In genomic region chr11:279966-280761, GRCh38 we compare ENCODE assay signal across 8 cellular contexts. TPM values are rescaled to one million over a fixed set of nuclear protein-coding genes. Genes with fewer than 3 reads are reported as not detected.
DNase-seq lines count a peak whose midpoint lies in the region; ATAC-seq and TF ChIP-seq lines count a peak whose summit lies in the region.
"Had no signal": no experiment of that assay in that cellular context is flagged by ENCODE, and none has a peak within 500 bp of the region (broad histone marks: within the 10 kb centered on the region; RNA-seq: fewer than 3 reads in every experiment).

No MANE protein-coding gene starts in this region.

- peak overlapping the region; percentile 87 for H3K4me3 Mint-ChIP-seq in activated CD4-positive, alpha-beta T cell treated with anti-CD3 and anti-CD28 coated beads, Interleukin-2, amount 10 ng/mL, durations not matched to agents 24 days and 14 days

- H3K79me2 ChIP-seq in OCI-LY7 (ENCODE audit: insufficient read depth, low read depth, low read length), result no peaks in the 10 kb centered on the region

- no peaks in the 10 kb centered on the region for H3K9me2 ChIP-seq in OCI-LY7 (ENCODE audit: insufficient read depth, low read length)

- H3K9me3 Mint-ChIP-seq in activated CD4-positive, alpha-beta T cell treated with anti-CD3 and anti-CD28 coated beads, Interleukin-2, amount 10 ng/mL, durations not matched to agents 24 days and 14 days, result peaks cover 7% of the 10 kb centered on the region

- intact Hi-C loops in activated CD4-positive, alpha-beta T cell treated with anti-CD3 and anti-CD28 coated beads, Interleukin-2, amount 10 ng/mL, durations not matched to agents 24 days and 14 days (cut with micrococcal nuclease), result no loop called here
- intact Hi-C loops in OCI-LY7 (cut with micrococcal nuclease; ENCODE audit: unreplicated experiment), result no loop called here

- H3K36me3 ChIP-seq in HUES6 (ENCODE audit: control insufficient read depth, insufficient read depth, low read length) (no peaks in the 10 kb centered on the region), skeletal muscle satellite cell (ENCODE audit: insufficient read depth, low read length) (no peaks in the 10 kb centered on the region), OCI-LY7 (ENCODE audit: insufficient read depth, low read length) (no peaks in the 10 kb centered on the region)

- BruUV-seq in OCI-LY7 (replicated peaks; lab: Mats Ljungman, UMichigan), result no TSS peak

- peak; percentile 87 for DNase-seq in activated CD4-positive, alpha-beta T cell treated with anti-CD3 and anti-CD28 coated beads, Interleukin-2, amount 10 ng/mL, durations not matched to agents 24 days and 14 days
- DNase-seq in fibroblast of pulmonary artery (ENCODE audit: low read depth), result peak; percentile 35
- no peak for DNase-seq in OCI-LY7 (ENCODE audit: low spot score)

- no peaks in the 10 kb centered on the region for H3K9me3 ChIP-seq in HUES6 (ENCODE audit: control insufficient read depth, insufficient read depth, low read depth, low read length)
- H3K9me3 ChIP-seq in skeletal muscle satellite cell (replicated peaks; ENCODE audit: low read length), result no peaks in the 10 kb centered on the region
- peaks cover 6% of the 10 kb centered on the region; the same call in 1 of the 2 replicates for H3K9me3 ChIP-seq in OCI-LY7 (ENCODE audit: low read length)

- H3K4me1 ChIP-seq in HUES6 (ENCODE audit: control insufficient read depth, insufficient read depth, low read length), result peaks cover 7% of the 10 kb centered on the region
- H3K4me1 ChIP-seq in skeletal muscle satellite cell (ENCODE audit: control insufficient read depth, insufficient read depth, low read length), result no peaks in the 10 kb centered on the region
- no peaks in the 10 kb centered on the region for H3K4me1 ChIP-seq in OCI-LY7 (ENCODE audit: insufficient read depth, low read length, poor library complexity, severe bottlenecking)

- peak overlapping the region; percentile 46; the same call in 1 of the 2 replicates for H3K4me3 ChIP-seq in HUES6 (ENCODE audit: low read depth, low read length)
- no peak overlapping the region for H3K4me3 ChIP-seq in fibroblast of pulmonary artery (replicated peaks; ENCODE audit: low read depth, low read length)
- H3K4me3 ChIP-seq in skeletal muscle satellite cell (ENCODE audit: low read length), result no peak overlapping the region
- no peak overlapping the region for H3K4me3 ChIP-seq in OCI-LY7 (ENCODE audit: low read depth, low read length, poor library complexity, severe bottlenecking)

- peaks cover 39% of the 10 kb centered on the region for H3K4me1 Mint-ChIP-seq in activated CD4-positive, alpha-beta T cell treated with anti-CD3 and anti-CD28 coated beads, Interleukin-2, amount 10 ng/mL, durations not matched to agents 24 days and 14 days

- H3K27me3 ChIP-seq in HUES6 (ENCODE audit: control insufficient read depth, insufficient read depth, low read length) (peaks cover 56% of the 10 kb centered on the region), skeletal muscle satellite cell (ENCODE audit: control insufficient read depth, insufficient read depth, low read length) (peaks cover 72% of the 10 kb centered on the region)

- no peak overlapping the region for H3K27ac ChIP-seq in HUES6 (ENCODE audit: low read depth, low read length)
- no peak overlapping the region for H3K27ac ChIP-seq in OCI-LY7 (ENCODE audit: low read depth, low read length, poor library complexity, severe bottlenecking)

- H3K9ac ChIP-seq in HUES6 (ENCODE audit: low read length), result no peak overlapping the region
- H3K9ac ChIP-seq in skeletal muscle satellite cell (ENCODE audit: low read depth, low read length), result no peak overlapping the region

- H3K27me3 Mint-ChIP-seq in activated CD4-positive, alpha-beta T cell treated with anti-CD3 and anti-CD28 coated beads, Interleukin-2, amount 10 ng/mL, durations not matched to agents 24 days and 14 days, result peaks cover 40% of the 10 kb centered on the region

- H3K4me2 ChIP-seq in skeletal muscle satellite cell (ENCODE audit: low read length) (peak overlapping the region; percentile 52), OCI-LY7 (ENCODE audit: low read length) (no peak overlapping the region)

- peak overlapping the region; percentile 84 for H3K27ac Mint-ChIP-seq in activated CD4-positive, alpha-beta T cell treated with anti-CD3 and anti-CD28 coated beads, Interleukin-2, amount 10 ng/mL, durations not matched to agents 24 days and 14 days

- H2AFZ ChIP-seq in OCI-LY7 (ENCODE audit: low read length), result no peak overlapping the region

- H4K20me1 ChIP-seq in OCI-LY7 (ENCODE audit: insufficient read depth, low read length), result no peaks in the 10 kb centered on the region

- peaks cover 39% of the 10 kb centered on the region for H3K36me3 Mint-ChIP-seq in activated CD4-positive, alpha-beta T cell treated with anti-CD3 and anti-CD28 coated beads, Interleukin-2, amount 10 ng/mL, durations not matched to agents 24 days and 14 days (ENCODE audit: low read depth)

- no peak for TF ChIP-seq CTCF in fibroblast of pulmonary artery (IDR thresholded peaks at IDR 0.05; ENCODE audit: low read length, missing control alignments)
- TF ChIP-seq CTCF in OCI-LY7 (conservative IDR thresholded peaks at IDR 0.05; ENCODE audit: low read length), result no peak

- ATAC-seq in HG03565 (IDR thresholded peaks at IDR 0.05; ENCODE audit: unreplicated experiment) (no peak), GM19328 (IDR thresholded peaks at IDR 0.05; ENCODE audit: unreplicated experiment) (no peak)

- CTCF ChIA-PET in OCI-LY7 (lab: Charles Lee; ENCODE audit: unreplicated experiment), result no interaction called here

- POLR2A ChIA-PET in OCI-LY7 (lab: Charles Lee), result no interaction called here

RNA-seq across cellular contexts. Expression of gene NLRP6, which starts 2.0 kb away (rescaled TPM):
- 3.2 and 3.5 TPM in 2 replicates for total RNA-seq in activated CD4-positive, alpha-beta T cell treated with anti-CD3 and anti-CD28 coated beads, Interleukin-2, amount 10 ng/mL, durations not matched to agents 24 days and 14 days
- under 0.01 TPM in 1 of 2 replicates, not detected in the other for total RNA-seq in skeletal muscle satellite cell (2012; rRNA removed)
- 0.25 and 0.39 TPM in 2 replicates for total RNA-seq in OCI-LY7 (2014; rRNA removed; shearing (Covaris generic))
- total RNA-seq in OCI-LY7 (2022), result 0.65 and 2.0 TPM in 2 replicates
- total RNA-seq: M059J had no signal

RNA-seq across cellular contexts. Expression of gene PGGHG, which starts 8.8 kb away (rescaled TPM):
- total RNA-seq in activated CD4-positive, alpha-beta T cell treated with anti-CD3 and anti-CD28 coated beads, Interleukin-2, amount 10 ng/mL, durations not matched to agents 24 days and 14 days, result 136 and 142 TPM in 2 replicates
- 4.4 and 6.1 TPM in 2 replicates for total RNA-seq in skeletal muscle satellite cell (2012; rRNA removed)
- 6.3 and 7.0 TPM in 2 replicates for total RNA-seq in OCI-LY7 (2014; rRNA removed; shearing (Covaris generic))
- 0.93 and 1.2 TPM in 2 replicates for total RNA-seq in OCI-LY7 (2022)

RNA-seq across cellular contexts. Expression of gene IFITM5, which starts 19.2 kb away (rescaled TPM):
- not detected in 2 replicates for total RNA-seq in activated CD4-positive, alpha-beta T cell treated with anti-CD3 and anti-CD28 coated beads, Interleukin-2, amount 10 ng/mL, durations not matched to agents 24 days and 14 days
- total RNA-seq in skeletal muscle satellite cell (2012; rRNA removed), result not detected in 2 replicates
- total RNA-seq in OCI-LY7 (2014; rRNA removed; shearing (Covaris generic)), result not detected in 2 replicates
- not detected in 2 replicates for total RNA-seq in OCI-LY7 (2022)
- total RNA-seq: M059J had no signal

RNA-seq across cellular contexts. Expression of gene IFITM2, which starts 27.5 kb away (rescaled TPM):
- total RNA-seq in activated CD4-positive, alpha-beta T cell treated with anti-CD3 and anti-CD28 coated beads, Interleukin-2, amount 10 ng/mL, durations not matched to agents 24 days and 14 days, result 659 and 674 TPM in 2 replicates
- total RNA-seq in skeletal muscle satellite cell (2012; rRNA removed), result 64.6 and 75.1 TPM in 2 replicates
- 9.5 and 22.1 TPM in 2 replicates for total RNA-seq in OCI-LY7 (2014; rRNA removed; shearing (Covaris generic))
- total RNA-seq in OCI-LY7 (2022), result 110 and 117 TPM in 2 replicates

RNA-seq across cellular contexts. Expression of gene IFITM1, which starts 33.7 kb away (rescaled TPM):
- total RNA-seq in activated CD4-positive, alpha-beta T cell treated with anti-CD3 and anti-CD28 coated beads, Interleukin-2, amount 10 ng/mL, durations not matched to agents 24 days and 14 days, result 241 and 256 TPM in 2 replicates
- 3.5 and 15.3 TPM in 2 replicates for total RNA-seq in skeletal muscle satellite cell (2012; rRNA removed)
- total RNA-seq in OCI-LY7 (2014; rRNA removed; shearing (Covaris generic)), result 30.3 and 36.4 TPM in 2 replicates
- 72.4 TPM in 2 replicates for total RNA-seq in OCI-LY7 (2022)

Comparison
In these comparisons a context has a peak if more than half of its experiments do, and no peak if none do; other contexts are left out.
1. RNA of gene PGGHG, which starts 8.8 kb away (total RNA-seq): 136 to 142 TPM in activated CD4-positive, alpha-beta T cell treated with anti-CD3 and anti-CD28 coated beads, Interleukin-2, amount 10 ng/mL, durations not matched to agents 24 days and 14 days; 0.93 to 7.0 TPM in OCI-LY7; every median in the first group is over 10 times any median in the second.